ENCODE assay signal across 17 cellular contexts in the genomic region with DNA sequence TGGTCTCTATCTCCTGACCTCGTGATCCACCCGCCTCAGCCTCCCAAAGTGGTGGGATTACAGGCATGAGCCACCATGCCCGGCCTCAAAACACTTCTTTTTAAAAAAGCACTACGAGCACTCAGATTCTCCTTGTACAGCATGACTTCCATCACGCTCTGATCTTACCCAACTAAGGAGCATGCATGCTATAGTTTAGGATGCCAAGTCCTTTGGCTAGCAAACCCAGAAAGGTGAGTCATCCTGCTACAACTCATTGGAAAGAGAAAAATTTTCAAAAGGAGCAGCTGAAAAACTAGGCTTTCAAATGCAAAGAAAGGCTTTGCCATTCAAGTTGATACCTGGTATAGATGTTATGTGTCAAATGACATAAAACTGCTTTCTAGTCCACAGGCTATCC.
DNase-seq lines count a peak whose midpoint lies in the region; ATAC-seq, FAIRE-seq and TF ChIP-seq lines count a peak whose summit lies in the region.
"Had no signal": no experiment of that assay in that cellular context is flagged by ENCODE, and none has a peak within 500 bp of the region (broad histone marks: within the 10 kb centered on the region; RNA-seq: fewer than 3 reads in every experiment).

No MANE protein-coding gene starts in this region.

- H4K5ac ChIP-seq in IMR-90 (ENCODE audit: low read depth, low read length), result peak overlapping the region; percentile 52; the same call in 1 of the 2 replicates

- H3K27ac ChIP-seq in IMR-90 (ENCODE audit: insufficient read depth, low read length) (no peak overlapping the region), keratinocyte (ENCODE audit: control insufficient read depth, insufficient read depth, low read length) (no peak overlapping the region), A673 (ENCODE audit: low read depth, low read length, poor library complexity, severe bottlenecking) (no peak overlapping the region)
- H3K27ac ChIP-seq: 22Rv1 had no signal

- no peak overlapping the region for H4K8ac ChIP-seq in IMR-90 (ENCODE audit: low read depth in 2 of 2, low read length in 2 of 2)

- H4K20me1 ChIP-seq in IMR-90 (ENCODE audit: insufficient read depth, low read length), result no peaks in the 10 kb centered on the region
- H4K20me1 ChIP-seq in keratinocyte (ENCODE audit: control insufficient read depth, extremely low read depth, insufficient read depth, low read length), result no peaks in the 10 kb centered on the region

- H3K23ac ChIP-seq in IMR-90 (ENCODE audit: low read depth, low read length), result no peak overlapping the region

- TF ChIP-seq POLR2A in IMR-90 (IDR thresholded peaks at IDR 0.05; ENCODE audit: low read depth, low read length), result no peak

- H3K4me2 ChIP-seq in IMR-90 (ENCODE audit: low read depth, low read length) (no peak overlapping the region; the same call in 1 of the 2 replicates), keratinocyte (ENCODE audit: control insufficient read depth, extremely low read depth, insufficient read depth, low read depth, low read length) (no peak overlapping the region)

- H3K56ac ChIP-seq in IMR-90 (ENCODE audit: extremely low read depth, insufficient read depth, low read length), result no peak overlapping the region

- WGBS in IMR-90 (ENCODE audit: extremely low coverage in 2 of 2, insufficient read length in 1 of 2), 2 experiments, result no CpG with 5 or more reads among the region's 5 CpGs

- BruUV-seq in IMR-90 (replicated peaks; lab: Mats Ljungman, UMichigan) (no TSS peak), MCF 10A (replicated peaks; lab: Mats Ljungman, UMichigan) (no TSS peak), A673 (replicated peaks; lab: Mats Ljungman, UMichigan) (no TSS peak)

- no peak overlapping the region for H3K4ac ChIP-seq in IMR-90 (ENCODE audit: low read depth, low read length)

- POLR2A ChIA-PET in IMR-90 (lab: Charles Lee; ENCODE audit: unreplicated experiment) (no interaction called here), MCF 10A (lab: Yijun Ruan, JAX) (interaction anchor here (0.6 to 3.5 kb wide), 5 partner anchors 13 to 92 kb away, joined by 3 to 25 read pairs (median 4); no protein-coding TSS in a partner anchor), A673 (lab: Charles Lee; ENCODE audit: low non-redundant PET) (no interaction called here)

- peaks cover 13% of the 10 kb centered on the region for H3K9me1 ChIP-seq in IMR-90 (ENCODE audit: insufficient read depth, low read length)
- H3K9me1 ChIP-seq in keratinocyte (ENCODE audit: control insufficient read depth, extremely low read depth, insufficient read depth, low read length), result no peaks in the 10 kb centered on the region

- no peak overlapping the region for H2AK9ac ChIP-seq in IMR-90 (replicated peaks; ENCODE audit: low read depth, low read length, poor library complexity)

- H2AK5ac ChIP-seq in IMR-90 (ENCODE audit: low read depth, low read length), result no peak overlapping the region

- H3K9ac ChIP-seq in IMR-90 (ENCODE audit: low read depth, low read length) (no peak overlapping the region), keratinocyte (ENCODE audit: control insufficient read depth, extremely low read depth, insufficient read depth, low read length) (no peak overlapping the region)

- intact Hi-C loops in IMR-90 (cut with micrococcal nuclease) (no loop called here), MCF 10A (cut with micrococcal nuclease) (no loop called here), A673 (cut with micrococcal nuclease; ENCODE audit: unreplicated experiment) (no loop called here)
- intact Hi-C loops in activated CD4-positive, alpha-beta T cell treated with anti-CD3 and anti-CD28 coated beads, Interleukin-2, amount 10 ng/mL, durations not matched to agents 24 days and 14 days (cut with micrococcal nuclease), result no loop called here

- no peak overlapping the region for H2BK15ac ChIP-seq in IMR-90 (ENCODE audit: low read depth, low read length)

- no peak overlapping the region for H3K4me3 ChIP-seq in IMR-90 (ENCODE audit: insufficient read depth, low read depth, low read length)
- H3K4me3 ChIP-seq in keratinocyte (ENCODE audit: control insufficient read depth in 2 of 3, extremely low read depth in 1 of 3, insufficient read depth in 2 of 3, low read depth in 1 of 3, low read length in 3 of 3), result no peak overlapping the region
- no peak overlapping the region for H3K4me3 ChIP-seq in A673 (ENCODE audit: low read depth, low read length, poor library complexity, severe bottlenecking)
- H3K4me3 ChIP-seq: coronary artery had no signal

- H3K27me3 Mint-ChIP-seq in MCF 10A (ENCODE audit: insufficient read depth, unreplicated experiment), result no peaks in the 10 kb centered on the region
- H3K27me3 Mint-ChIP-seq in activated CD4-positive, alpha-beta T cell treated with anti-CD3 and anti-CD28 coated beads, Interleukin-2, amount 10 ng/mL, durations not matched to agents 24 days and 14 days, result no peaks in the 10 kb centered on the region

- in situ Hi-C loops in IMR-90 (cut with MboI; ENCODE audit: low sequenced_read_pairs), result no loop called here

- H4K91ac ChIP-seq in IMR-90 (ENCODE audit: insufficient read depth, low read depth, low read length), result no peak overlapping the region

- H3K9me3 ChIP-seq in IMR-90 (ENCODE audit: control insufficient read depth, insufficient read depth, low read length) (peaks cover 4% of the 10 kb centered on the region), keratinocyte (ENCODE audit: control insufficient read depth, low read depth, low read length) (no peaks in the 10 kb centered on the region), A673 (ENCODE audit: low read depth, low read length, poor library complexity, severe bottlenecking) (no peaks in the 10 kb centered on the region)

- no peak for TF ChIP-seq RAD21 in IMR-90 (IDR thresholded peaks at IDR 0.05; ENCODE audit: low read length)

- CTCF ChIA-PET in IMR-90 (lab: Yijun Ruan, JAX), result no interaction called here
- CTCF ChIA-PET in MCF 10A (lab: Yijun Ruan, JAX), result interaction anchor here (1.3 kb wide), 1 partner anchor 52 kb away, joined by 3 read pairs; no protein-coding TSS in a partner anchor
- CTCF ChIA-PET in A673 (lab: Charles Lee), result no interaction called here

- H2BK20ac ChIP-seq in IMR-90 (ENCODE audit: low read depth, low read length), result no peak overlapping the region

- H3K4me1 ChIP-seq in IMR-90 (ENCODE audit: control insufficient read depth, insufficient read depth, low read length) (peaks cover 9% of the 10 kb centered on the region), keratinocyte (ENCODE audit: control insufficient read depth, extremely low read depth, insufficient read depth, low read length) (peaks cover 14% of the 10 kb centered on the region), A673 (ENCODE audit: insufficient read depth, low read length, poor library complexity, severe bottlenecking) (no peaks in the 10 kb centered on the region)

- H3K36me3 Mint-ChIP-seq in MCF 10A (ENCODE audit: insufficient read depth, unreplicated experiment), result no peaks in the 10 kb centered on the region
- no peaks in the 10 kb centered on the region for H3K36me3 Mint-ChIP-seq in activated CD4-positive, alpha-beta T cell treated with anti-CD3 and anti-CD28 coated beads, Interleukin-2, amount 10 ng/mL, durations not matched to agents 24 days and 14 days (ENCODE audit: low read depth)

- no peak overlapping the region for H3K18ac ChIP-seq in IMR-90 (ENCODE audit: low read depth, low read length)

- dilution Hi-C loops in IMR-90 (cut with HindIII; ENCODE audit: low sequenced_read_pairs, unreplicated experiment), result no loop called here
- dilution Hi-C loops in keratinocyte (cut with MboI; ENCODE audit: extremely low pct_ligation_motif_present, low sequenced_read_pairs), result no loop called here

- H2BK5ac ChIP-seq in IMR-90 (ENCODE audit: low read depth, low read length, poor library complexity, severe bottlenecking), result peak overlapping the region; percentile 73

- TF ChIP-seq CTCF in IMR-90 (conservative IDR thresholded peaks at IDR 0.05; ENCODE audit: low read depth, low read length) (no peak), MCF 10A (IDR thresholded peaks at IDR 0.05; ENCODE audit: unreplicated experiment) (no peak), keratinocyte (optimal IDR thresholded peaks at IDR 0.05 in 1 of 3, IDR thresholded peaks at IDR 0.05 in 1 of 3, conservative IDR thresholded peaks at IDR 0.05 in 1 of 3; ENCODE audit: extremely low read depth in 1 of 3, insufficient read depth in 2 of 3, low read length in 3 of 3) (no peak), D721Med (IDR thresholded peaks at IDR 0.05; ENCODE audit: insufficient read depth, missing control alignments) (no peak), A673 (conservative IDR thresholded peaks at IDR 0.05; ENCODE audit: low read depth, low read length) (no peak)

- no peaks in the 10 kb centered on the region for H3K27me3 ChIP-seq in IMR-90 (ENCODE audit: control insufficient read depth, insufficient read depth, low read length)
- no peaks in the 10 kb centered on the region for H3K27me3 ChIP-seq in keratinocyte (ENCODE audit: control insufficient read depth, extremely low read depth, insufficient read depth, low read length)
- H3K27me3 ChIP-seq in A673 (replicated peaks; ENCODE audit: insufficient read depth, low read depth, low read length, poor library complexity), result no peaks in the 10 kb centered on the region

- H3K9me3 Mint-ChIP-seq in MCF 10A (ENCODE audit: unreplicated experiment), result no peaks in the 10 kb centered on the region
- H3K9me3 Mint-ChIP-seq in activated CD4-positive, alpha-beta T cell treated with anti-CD3 and anti-CD28 coated beads, Interleukin-2, amount 10 ng/mL, durations not matched to agents 24 days and 14 days, result peaks cover 9% of the 10 kb centered on the region

- H3K36me3 ChIP-seq in IMR-90 (ENCODE audit: control insufficient read depth, insufficient read depth, low read length) (no peaks in the 10 kb centered on the region), keratinocyte (ENCODE audit: control insufficient read depth in 2 of 2, extremely low read depth in 1 of 2, insufficient read depth in 2 of 2, low read length in 2 of 2) (no peaks in the 10 kb centered on the region), A673 (ENCODE audit: insufficient read depth, low read length, poor library complexity, severe bottlenecking) (no peaks in the 10 kb centered on the region)

- H3K4me3 Mint-ChIP-seq in MCF 10A (ENCODE audit: unreplicated experiment), result no peak overlapping the region
- H3K4me3 Mint-ChIP-seq in activated CD4-positive, alpha-beta T cell treated with anti-CD3 and anti-CD28 coated beads, Interleukin-2, amount 10 ng/mL, durations not matched to agents 24 days and 14 days, result no peak overlapping the region

- H3K14ac ChIP-seq in IMR-90 (replicated peaks; ENCODE audit: low read depth, low read length), result no peak overlapping the region

- peak overlapping the region; percentile 90 for H3K27ac Mint-ChIP-seq in MCF 10A (ENCODE audit: low read depth, unreplicated experiment)
- H3K27ac Mint-ChIP-seq in activated CD4-positive, alpha-beta T cell treated with anti-CD3 and anti-CD28 coated beads, Interleukin-2, amount 10 ng/mL, durations not matched to agents 24 days and 14 days, result no peak overlapping the region

- ATAC-seq in IMR-90 (ENCODE audit: low read depth), result peak; percentile 76

- no peak overlapping the region for H2BK120ac ChIP-seq in IMR-90 (ENCODE audit: low read depth, low read length)

- H3K4me1 Mint-ChIP-seq in MCF 10A (ENCODE audit: insufficient read depth, unreplicated experiment), result peaks cover 19% of the 10 kb centered on the region
- no peaks in the 10 kb centered on the region for H3K4me1 Mint-ChIP-seq in activated CD4-positive, alpha-beta T cell treated with anti-CD3 and anti-CD28 coated beads, Interleukin-2, amount 10 ng/mL, durations not matched to agents 24 days and 14 days

- H2AFZ ChIP-seq in IMR-90 (replicated peaks; ENCODE audit: low read length, poor library complexity) (no peak overlapping the region), keratinocyte (ENCODE audit: control insufficient read depth, low read length) (no peak overlapping the region)

- FAIRE-seq in keratinocyte (lab: Jason Lieb, UNC) (peak; percentile 97), D721Med (lab: Jason Lieb, UNC) (no peak)

- DNase-seq in A172 (ENCODE audit: low spot score) (peak; percentile 62), IMR-90 (peak; percentile 94), MCF 10A (ENCODE audit: unreplicated experiment) (peak; percentile 90), keratinocyte (ENCODE audit: low read depth, low spot score) (no peak), D721Med (ENCODE audit: insufficient read length, low spot score) (no peak), A673 (ENCODE audit: low spot score) (no peak), COLO668 (lab: John Stamatoyannopoulos, UW; ENCODE audit: unreplicated experiment) (no peak)
- no peak for DNase-seq in activated CD4-positive, alpha-beta T cell treated with anti-CD3 and anti-CD28 coated beads, Interleukin-2, amount 10 ng/mL, durations not matched to agents 24 days and 14 days
- DNase-seq: activated CD4-positive, alpha-beta T cell treated with anti-CD3 and anti-CD28 coated beads for 4 hours; activated effector memory CD4-positive, alpha-beta T cell treated with anti-CD3 and anti-CD28 coated beads, Interleukin-2, amount 50 U/mL, for 16 hours; GF-D8; hippocampal formation; mesendoderm; NCI-H748 treated with DMSO at 0.1 percent for 48 hours; substantia nigra had no signal

- H3K79me1 ChIP-seq in IMR-90 (ENCODE audit: low read depth in 1 of 2, low read length in 2 of 2), result peaks cover 0 to 11% of the 10 kb centered on the region in 2 experiments; a peak in 2 of 4 replicates

- H3K79me2 ChIP-seq in keratinocyte (ENCODE audit: control insufficient read depth, insufficient read depth, low read length), result no peaks in the 10 kb centered on the region

Comparison
In these comparisons a context has a peak if more than half of its experiments do, and no peak if none do; other contexts are left out.
1. DNase-seq: peak in A172 (single experiment), IMR-90 (single experiment) and MCF 10A (single experiment); none in keratinocyte (single experiment), D721Med (single experiment), A673 (single experiment), activated CD4-positive, alpha-beta T cell treated with anti-CD3 and anti-CD28 coated beads, Interleukin-2, amount 10 ng/mL, durations not matched to agents 24 days and 14 days (single experiment) and COLO668 (single experiment).